ENCODE assay signal across 1 cellular context in the genomic region with DNA sequence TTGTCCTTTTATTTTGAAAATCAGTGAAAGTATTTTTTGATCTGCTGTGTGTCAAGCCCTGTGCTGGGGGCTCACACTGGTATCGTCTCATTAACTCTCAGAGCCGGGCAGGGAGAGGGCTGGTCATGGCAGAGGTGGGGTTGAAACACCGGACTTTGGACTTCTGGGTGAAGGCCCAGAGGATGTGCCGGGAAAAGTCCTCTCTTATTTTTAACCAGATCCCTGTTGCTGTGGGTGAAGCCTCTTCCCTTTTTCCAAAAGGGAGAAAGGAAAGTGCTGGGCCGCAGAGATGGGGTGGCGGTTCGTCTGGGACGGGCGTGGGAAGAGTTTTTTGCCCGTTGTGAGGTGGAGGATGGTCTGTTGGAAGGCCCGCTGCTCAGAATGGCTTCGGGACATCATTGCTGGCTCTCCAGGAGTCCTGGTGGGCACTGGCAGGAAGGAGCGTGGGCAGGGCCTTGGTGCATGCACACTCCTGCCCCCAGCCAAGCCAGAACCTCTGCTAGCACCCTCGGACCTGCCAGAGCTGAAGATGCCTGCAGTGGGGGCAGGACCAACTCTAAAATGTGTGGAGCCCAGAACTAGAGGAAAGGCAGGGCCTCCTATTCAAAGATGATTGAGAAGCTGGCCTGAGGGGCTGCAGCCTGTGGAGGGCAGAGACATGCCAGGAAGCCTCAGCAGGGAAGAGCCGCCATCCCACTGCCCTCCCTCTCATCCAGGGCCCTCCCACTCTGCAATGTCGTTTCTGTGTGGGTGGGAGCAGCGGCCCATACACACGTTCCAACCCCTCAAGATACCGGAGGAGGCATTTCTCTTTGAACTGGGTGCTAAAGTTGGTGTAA.
TF ChIP-seq lines count a peak whose summit lies in the region.

No MANE protein-coding gene starts in this region.

TF ChIP-seq in HepG2, 621 proteins besides CTCF, POLR2A, EP300 and RAD21 (continued from another document and continues in another):
- TF ChIP-seq, protein P1, sequence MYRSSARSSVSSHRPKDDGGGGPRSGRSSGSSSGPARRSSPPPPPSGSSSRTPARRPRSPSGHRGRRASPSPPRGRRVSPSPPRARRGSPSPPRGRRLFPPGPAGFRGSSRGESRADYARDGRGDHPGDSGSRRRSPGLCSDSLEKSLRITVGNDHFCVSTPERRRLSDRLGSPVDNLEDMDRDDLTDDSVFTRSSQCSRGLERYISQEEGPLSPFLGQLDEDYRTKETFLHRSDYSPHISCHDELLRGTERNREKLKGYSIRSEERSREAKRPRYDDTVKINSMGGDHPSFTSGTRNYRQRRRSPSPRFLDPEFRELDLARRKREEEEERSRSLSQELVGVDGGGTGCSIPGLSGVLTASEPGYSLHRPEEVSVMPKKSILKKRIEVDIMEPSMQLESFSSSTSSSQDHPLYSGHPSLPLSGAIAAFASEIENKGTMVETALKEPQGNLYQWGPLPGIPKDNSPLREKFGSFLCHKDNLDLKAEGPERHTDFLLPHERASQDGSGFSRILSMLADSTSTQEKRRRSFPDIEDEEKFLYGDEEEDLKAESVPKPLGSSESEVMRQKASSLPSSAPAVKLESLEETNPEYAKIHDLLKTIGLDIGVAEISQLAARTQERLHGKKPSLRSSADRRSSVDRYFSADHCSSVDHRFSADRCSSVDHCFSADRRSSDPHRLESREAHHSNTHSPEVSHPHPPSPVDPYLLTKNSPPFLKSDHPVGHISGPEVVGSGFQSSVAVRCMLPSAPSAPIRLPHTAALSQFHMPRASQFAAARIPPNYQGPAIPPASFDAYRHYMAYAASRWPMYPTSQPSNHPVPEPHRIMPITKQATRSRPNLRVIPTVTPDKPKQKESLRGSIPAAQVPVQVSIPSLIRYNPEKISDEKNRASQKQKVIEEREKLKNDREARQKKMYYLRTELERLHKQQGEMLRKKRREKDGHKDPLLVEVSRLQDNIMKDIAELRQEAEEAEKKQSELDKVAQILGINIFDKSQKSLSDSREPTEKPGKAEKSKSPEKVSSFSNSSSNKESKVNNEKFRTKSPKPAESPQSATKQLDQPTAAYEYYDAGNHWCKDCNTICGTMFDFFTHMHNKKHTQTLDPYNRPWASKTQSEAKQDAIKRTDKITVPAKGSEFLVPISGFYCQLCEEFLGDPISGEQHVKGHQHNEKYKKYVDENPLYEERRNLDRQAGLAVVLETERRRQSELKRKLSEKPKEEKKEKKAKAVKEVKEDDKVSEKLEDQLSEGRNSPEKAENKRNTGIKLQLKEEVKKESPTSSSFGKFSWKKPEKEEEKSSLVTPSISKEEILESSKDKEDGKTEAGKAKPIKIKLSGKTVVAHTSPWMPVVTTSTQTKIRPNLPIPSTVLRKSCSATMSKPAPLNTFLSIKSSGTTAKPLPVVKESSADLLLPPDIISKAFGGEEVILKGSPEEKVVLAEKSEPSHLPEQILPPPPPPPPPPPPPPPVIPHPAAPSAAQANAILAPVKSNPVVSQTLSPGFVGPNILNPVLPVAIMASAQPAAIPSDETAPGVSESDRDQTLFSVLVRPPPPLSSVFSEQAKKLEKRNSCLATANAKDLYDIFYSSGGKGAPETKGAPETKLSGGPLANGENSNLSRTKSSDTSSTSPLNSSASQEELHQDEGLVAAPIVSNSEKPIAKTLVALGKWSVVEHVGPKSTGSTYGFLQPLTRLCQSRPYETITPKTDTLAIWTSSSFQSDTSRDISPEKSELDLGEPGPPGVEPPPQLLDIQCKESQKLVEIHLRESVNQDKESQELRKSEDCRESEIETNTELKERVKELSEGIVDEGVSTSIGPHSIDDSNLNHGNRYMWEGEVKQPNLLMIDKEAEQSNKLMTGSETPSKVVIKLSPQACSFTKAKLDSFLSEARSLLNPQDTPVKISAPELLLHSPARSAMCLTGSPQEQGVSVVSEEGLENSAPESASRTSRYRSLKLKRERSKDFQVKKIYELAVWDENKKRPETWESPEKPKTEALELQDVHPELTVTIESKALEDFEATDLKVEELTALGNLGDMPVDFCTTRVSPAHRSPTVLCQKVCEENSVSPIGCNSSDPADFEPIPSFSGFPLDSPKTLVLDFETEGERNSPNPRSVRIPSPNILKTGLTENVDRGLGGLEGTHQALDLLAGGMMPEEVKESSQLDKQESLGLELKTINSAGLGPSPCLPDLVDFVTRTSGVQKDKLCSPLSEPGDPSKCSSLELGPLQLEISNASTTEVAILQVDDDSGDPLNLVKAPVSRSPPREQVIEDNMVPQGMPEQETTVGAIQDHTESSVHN (CRISPR knock-in tag; IDR thresholded peaks at IDR 0.05) = no peak
- TF ChIP-seq KAT8 (CRISPR knock-in tag; IDR thresholded peaks at IDR 0.05) (peak; percentile 50; the same call in 1 of the 2 replicates), ZFP36L2 (CRISPR knock-in tag; IDR thresholded peaks at IDR 0.05) (0 out of 2 replicates have a peak, but pooled peaks have one; percentile 29), HDAC2 (CRISPR knock-in tag; IDR thresholded peaks at IDR 0.05) (0 out of 2 replicates have a peak, but pooled peaks have one; percentile 26), KDM2A (CRISPR knock-in tag; IDR thresholded peaks at IDR 0.05; ENCODE audit: borderline replicate concordance, low read depth) (no peak), GATAD1 (CRISPR knock-in tag; IDR thresholded peaks at IDR 0.05) (peak; percentile 31; the same call in 1 of the 2 replicates), EHMT2 (IDR thresholded peaks at IDR 0.05; ENCODE audit: borderline replicate concordance, low read depth, low read length) (peak; percentile 70; the same call in 1 of the 2 replicates), ZNF790 (CRISPR knock-in tag; IDR thresholded peaks at IDR 0.05; ENCODE audit: borderline replicate concordance) (no peak), RBAK (CRISPR knock-in tag; IDR thresholded peaks at IDR 0.05) (no peak), PAWR (CRISPR knock-in tag; IDR thresholded peaks at IDR 0.05; ENCODE audit: borderline replicate concordance) (no peak), ZNF350 (CRISPR knock-in tag; IDR thresholded peaks at IDR 0.05; ENCODE audit: borderline replicate concordance, low read depth) (peak; percentile 39; the same call in 1 of the 2 replicates), ATF7-NPFF (CRISPR knock-in tag; IDR thresholded peaks at IDR 0.05; ENCODE audit: low read depth) (no peak), TMF1 (CRISPR knock-in tag; IDR thresholded peaks at IDR 0.05; ENCODE audit: low read depth) (no peak), XRCC5 (optimal IDR thresholded peaks at IDR 0.05; ENCODE audit: low read length) (peak; percentile 26), SP5 (CRISPR knock-in tag; IDR thresholded peaks at IDR 0.05; ENCODE audit: borderline replicate concordance, low read depth) (peak; percentile 90), TCF7L2 (IDR thresholded peaks at IDR 0.05; ENCODE audit: low read depth, low read length) (no peak)
- TF ChIP-seq, protein P2, sequence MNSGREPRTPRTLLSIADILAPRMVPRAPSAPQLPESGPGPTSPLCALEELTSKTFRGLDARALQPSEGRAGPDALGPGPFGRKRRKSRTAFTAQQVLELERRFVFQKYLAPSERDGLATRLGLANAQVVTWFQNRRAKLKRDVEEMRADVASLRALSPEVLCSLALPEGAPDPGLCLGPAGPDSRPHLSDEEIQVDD (CRISPR knock-in tag; IDR thresholded peaks at IDR 0.05; ENCODE audit: borderline replicate concordance) = no peak
- TF ChIP-seq, protein P3, sequence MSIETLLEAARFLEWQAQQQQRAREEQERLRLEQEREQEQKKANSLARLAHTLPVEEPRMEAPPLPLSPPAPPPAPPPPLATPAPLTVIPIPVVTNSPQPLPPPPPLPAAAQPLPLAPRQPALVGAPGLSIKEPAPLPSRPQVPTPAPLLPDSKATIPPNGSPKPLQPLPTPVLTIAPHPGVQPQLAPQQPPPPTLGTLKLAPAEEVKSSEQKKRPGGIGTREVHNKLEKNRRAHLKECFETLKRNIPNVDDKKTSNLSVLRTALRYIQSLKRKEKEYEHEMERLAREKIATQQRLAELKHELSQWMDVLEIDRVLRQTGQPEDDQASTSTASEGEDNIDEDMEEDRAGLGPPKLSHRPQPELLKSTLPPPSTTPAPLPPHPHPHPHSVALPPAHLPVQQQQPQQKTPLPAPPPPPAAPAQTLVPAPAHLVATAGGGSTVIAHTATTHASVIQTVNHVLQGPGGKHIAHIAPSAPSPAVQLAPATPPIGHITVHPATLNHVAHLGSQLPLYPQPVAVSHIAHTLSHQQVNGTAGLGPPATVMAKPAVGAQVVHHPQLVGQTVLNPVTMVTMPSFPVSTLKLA (IDR thresholded peaks at IDR 0.05) = no peak
- TF ChIP-seq, protein P4, sequence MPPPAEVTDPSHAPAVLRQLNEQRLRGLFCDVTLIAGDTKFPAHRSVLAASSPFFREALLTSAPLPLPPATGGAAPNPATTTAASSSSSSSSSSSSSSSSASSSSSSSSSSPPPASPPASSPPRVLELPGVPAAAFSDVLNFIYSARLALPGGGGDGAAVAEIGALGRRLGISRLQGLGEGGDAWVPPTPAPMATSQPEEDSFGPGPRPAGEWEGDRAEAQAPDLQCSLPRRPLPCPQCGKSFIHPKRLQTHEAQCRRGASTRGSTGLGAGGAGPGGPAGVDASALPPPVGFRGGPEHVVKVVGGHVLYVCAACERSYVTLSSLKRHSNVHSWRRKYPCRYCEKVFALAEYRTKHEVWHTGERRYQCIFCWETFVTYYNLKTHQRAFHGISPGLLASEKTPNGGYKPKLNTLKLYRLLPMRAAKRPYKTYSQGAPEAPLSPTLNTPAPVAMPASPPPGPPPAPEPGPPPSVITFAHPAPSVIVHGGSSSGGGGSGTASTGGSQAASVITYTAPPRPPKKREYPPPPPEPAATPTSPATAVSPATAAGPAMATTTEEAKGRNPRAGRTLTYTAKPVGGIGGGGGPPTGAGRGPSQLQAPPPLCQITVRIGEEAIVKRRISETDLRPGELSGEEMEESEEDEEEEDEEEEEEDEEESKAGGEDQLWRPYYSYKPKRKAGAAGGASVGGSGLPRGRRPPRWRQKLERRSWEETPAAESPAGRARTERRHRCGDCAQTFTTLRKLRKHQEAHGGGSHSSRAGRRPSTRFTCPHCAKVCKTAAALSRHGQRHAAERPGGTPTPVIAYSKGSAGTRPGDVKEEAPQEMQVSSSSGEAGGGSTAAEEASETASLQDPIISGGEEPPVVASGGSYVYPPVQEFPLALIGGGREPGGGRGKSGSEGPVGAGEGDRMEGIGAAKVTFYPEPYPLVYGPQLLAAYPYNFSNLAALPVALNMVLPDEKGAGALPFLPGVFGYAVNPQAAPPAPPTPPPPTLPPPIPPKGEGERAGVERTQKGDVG (CRISPR knock-in tag; IDR thresholded peaks at IDR 0.05; ENCODE audit: borderline replicate concordance) = peak; percentile 33; the same call in 1 of the 2 replicates
- TF ChIP-seq, protein P5, sequence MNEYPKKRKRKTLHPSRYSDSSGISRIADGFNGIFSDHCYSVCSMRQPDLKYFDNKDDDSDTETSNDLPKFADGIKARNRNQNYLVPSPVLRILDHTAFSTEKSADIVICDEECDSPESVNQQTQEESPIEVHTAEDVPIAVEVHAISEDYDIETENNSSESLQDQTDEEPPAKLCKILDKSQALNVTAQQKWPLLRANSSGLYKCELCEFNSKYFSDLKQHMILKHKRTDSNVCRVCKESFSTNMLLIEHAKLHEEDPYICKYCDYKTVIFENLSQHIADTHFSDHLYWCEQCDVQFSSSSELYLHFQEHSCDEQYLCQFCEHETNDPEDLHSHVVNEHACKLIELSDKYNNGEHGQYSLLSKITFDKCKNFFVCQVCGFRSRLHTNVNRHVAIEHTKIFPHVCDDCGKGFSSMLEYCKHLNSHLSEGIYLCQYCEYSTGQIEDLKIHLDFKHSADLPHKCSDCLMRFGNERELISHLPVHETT (CRISPR knock-in tag; conservative IDR thresholded peaks at IDR 0.05) = no peak
- TF ChIP-seq, protein P6, sequence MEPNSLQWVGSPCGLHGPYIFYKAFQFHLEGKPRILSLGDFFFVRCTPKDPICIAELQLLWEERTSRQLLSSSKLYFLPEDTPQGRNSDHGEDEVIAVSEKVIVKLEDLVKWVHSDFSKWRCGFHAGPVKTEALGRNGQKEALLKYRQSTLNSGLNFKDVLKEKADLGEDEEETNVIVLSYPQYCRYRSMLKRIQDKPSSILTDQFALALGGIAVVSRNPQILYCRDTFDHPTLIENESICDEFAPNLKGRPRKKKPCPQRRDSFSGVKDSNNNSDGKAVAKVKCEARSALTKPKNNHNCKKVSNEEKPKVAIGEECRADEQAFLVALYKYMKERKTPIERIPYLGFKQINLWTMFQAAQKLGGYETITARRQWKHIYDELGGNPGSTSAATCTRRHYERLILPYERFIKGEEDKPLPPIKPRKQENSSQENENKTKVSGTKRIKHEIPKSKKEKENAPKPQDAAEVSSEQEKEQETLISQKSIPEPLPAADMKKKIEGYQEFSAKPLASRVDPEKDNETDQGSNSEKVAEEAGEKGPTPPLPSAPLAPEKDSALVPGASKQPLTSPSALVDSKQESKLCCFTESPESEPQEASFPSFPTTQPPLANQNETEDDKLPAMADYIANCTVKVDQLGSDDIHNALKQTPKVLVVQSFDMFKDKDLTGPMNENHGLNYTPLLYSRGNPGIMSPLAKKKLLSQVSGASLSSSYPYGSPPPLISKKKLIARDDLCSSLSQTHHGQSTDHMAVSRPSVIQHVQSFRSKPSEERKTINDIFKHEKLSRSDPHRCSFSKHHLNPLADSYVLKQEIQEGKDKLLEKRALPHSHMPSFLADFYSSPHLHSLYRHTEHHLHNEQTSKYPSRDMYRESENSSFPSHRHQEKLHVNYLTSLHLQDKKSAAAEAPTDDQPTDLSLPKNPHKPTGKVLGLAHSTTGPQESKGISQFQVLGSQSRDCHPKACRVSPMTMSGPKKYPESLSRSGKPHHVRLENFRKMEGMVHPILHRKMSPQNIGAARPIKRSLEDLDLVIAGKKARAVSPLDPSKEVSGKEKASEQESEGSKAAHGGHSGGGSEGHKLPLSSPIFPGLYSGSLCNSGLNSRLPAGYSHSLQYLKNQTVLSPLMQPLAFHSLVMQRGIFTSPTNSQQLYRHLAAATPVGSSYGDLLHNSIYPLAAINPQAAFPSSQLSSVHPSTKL (CRISPR knock-in tag; IDR thresholded peaks at IDR 0.05) = peak; percentile 81
- TF ChIP-seq, protein P7, sequence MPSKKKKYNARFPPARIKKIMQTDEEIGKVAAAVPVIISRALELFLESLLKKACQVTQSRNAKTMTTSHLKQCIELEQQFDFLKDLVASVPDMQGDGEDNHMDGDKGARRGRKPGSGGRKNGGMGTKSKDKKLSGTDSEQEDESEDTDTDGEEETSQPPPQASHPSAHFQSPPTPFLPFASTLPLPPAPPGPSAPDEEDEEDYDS (CRISPR knock-in tag; IDR thresholded peaks at IDR 0.05) = no peak
- TF ChIP-seq, protein P8, sequence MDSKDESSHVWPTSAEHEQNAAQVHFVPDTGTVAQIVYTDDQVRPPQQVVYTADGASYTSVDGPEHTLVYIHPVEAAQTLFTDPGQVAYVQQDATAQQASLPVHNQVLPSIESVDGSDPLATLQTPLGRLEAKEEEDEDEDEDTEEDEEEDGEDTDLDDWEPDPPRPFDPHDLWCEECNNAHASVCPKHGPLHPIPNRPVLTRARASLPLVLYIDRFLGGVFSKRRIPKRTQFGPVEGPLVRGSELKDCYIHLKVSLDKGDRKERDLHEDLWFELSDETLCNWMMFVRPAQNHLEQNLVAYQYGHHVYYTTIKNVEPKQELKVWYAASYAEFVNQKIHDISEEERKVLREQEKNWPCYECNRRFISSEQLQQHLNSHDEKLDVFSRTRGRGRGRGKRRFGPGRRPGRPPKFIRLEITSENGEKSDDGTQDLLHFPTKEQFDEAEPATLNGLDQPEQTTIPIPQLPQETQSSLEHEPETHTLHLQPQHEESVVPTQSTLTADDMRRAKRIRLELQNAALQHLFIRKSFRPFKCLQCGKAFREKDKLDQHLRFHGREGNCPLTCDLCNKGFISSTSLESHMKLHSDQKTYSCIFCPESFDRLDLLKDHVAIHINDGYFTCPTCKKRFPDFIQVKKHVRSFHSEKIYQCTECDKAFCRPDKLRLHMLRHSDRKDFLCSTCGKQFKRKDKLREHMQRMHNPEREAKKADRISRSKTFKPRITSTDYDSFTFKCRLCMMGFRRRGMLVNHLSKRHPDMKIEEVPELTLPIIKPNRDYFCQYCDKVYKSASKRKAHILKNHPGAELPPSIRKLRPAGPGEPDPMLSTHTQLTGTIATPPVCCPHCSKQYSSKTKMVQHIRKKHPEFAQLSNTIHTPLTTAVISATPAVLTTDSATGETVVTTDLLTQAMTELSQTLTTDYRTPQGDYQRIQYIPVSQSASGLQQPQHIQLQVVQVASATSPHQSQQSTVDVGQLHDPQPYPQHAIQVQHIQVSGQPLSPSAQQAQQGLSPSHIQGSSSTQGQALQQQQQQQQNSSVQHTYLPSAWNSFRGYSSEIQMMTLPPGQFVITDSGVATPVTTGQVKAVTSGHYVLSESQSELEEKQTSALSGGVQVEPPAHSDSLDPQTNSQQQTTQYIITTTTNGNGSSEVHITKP (CRISPR knock-in tag; IDR thresholded peaks at IDR 0.05; ENCODE audit: low read depth) = 0 out of 2 replicates have a peak, but pooled peaks have one; percentile 18
